2 cellular contexts compared by ENCODE assay signal in genomic region chr1:219949227-219949626, GRCh38. TPM values are rescaled to one million over a fixed set of nuclear protein-coding genes. Genes with fewer than 3 reads are reported as not detected.
"Had no signal": no experiment of that assay in that cellular context is flagged by ENCODE, and none has a peak within 500 bp of the region (broad histone marks: within the 10 kb centered on the region; RNA-seq: fewer than 3 reads in every experiment).

No MANE protein-coding gene starts in this region.

RNA-seq across cellular contexts. Expression of gene SLC30A10, which starts 20.9 kb away (rescaled TPM):
- total RNA-seq: G401, GM12878 had no signal
- polyA plus RNA-seq: GM12878 had no signal
